Comparison of ENCODE assay signal across 14 cellular contexts in genomic region chr11:41612415-41612814, GRCh38.
DNase-seq lines count a peak whose midpoint lies in the region; ATAC-seq and TF ChIP-seq lines count a peak whose summit lies in the region.
"Had no signal": no experiment of that assay in that cellular context is flagged by ENCODE, and none has a peak within 500 bp of the region (broad histone marks: within the 10 kb centered on the region; RNA-seq: fewer than 3 reads in every experiment).

No MANE protein-coding gene starts in this region.

- H2AFZ ChIP-seq in osteoblast (ENCODE audit: low read length): no peak overlapping the region

- no peaks in the 10 kb centered on the region for H3K27me3 ChIP-seq in osteoblast (ENCODE audit: insufficient read depth, low read length)
- H3K27me3 ChIP-seq: BLaER1 treated with 17β-estradiol and CSF1 and Interleukin-3, amounts not matched to agents 10 nM and 100 nM; upper lobe of left lung had no signal

- H3K4me1 ChIP-seq in osteoblast (ENCODE audit: insufficient read depth, low read length): no peaks in the 10 kb centered on the region
- H3K4me1 ChIP-seq: BLaER1 treated with 17β-estradiol and CSF1 and Interleukin-3, amounts not matched to agents 10 nM and 100 nM; upper lobe of left lung had no signal

- H3K4me2 ChIP-seq in osteoblast (ENCODE audit: insufficient read depth, low read length): no peak overlapping the region
- H3K4me2 ChIP-seq: BLaER1 treated with 17β-estradiol and CSF1 and Interleukin-3, amounts not matched to agents 10 nM and 100 nM had no signal

- peaks cover under 1% of the 10 kb centered on the region for H3K9me3 ChIP-seq in osteoblast (ENCODE audit: low read depth, low read length)
- H3K9me3 ChIP-seq: upper lobe of left lung had no signal

- H3K79me2 ChIP-seq in osteoblast (ENCODE audit: insufficient read depth, low read length): no peaks in the 10 kb centered on the region

- no peak for ATAC-seq in GM21526 (IDR thresholded peaks at IDR 0.05; ENCODE audit: low FRiP score, unreplicated experiment)
- ATAC-seq: natural killer cell, sciatic nerve had no signal

- DNase-seq in LNCaP clone FGC (ENCODE audit: low read depth) (no peak), astrocyte of the spinal cord (ENCODE audit: low read depth, low spot score) (peak; percentile 3), kidney tubule cell (ENCODE audit: low spot score) (peak; percentile 1), osteoblast (ENCODE audit: insufficient read length, low spot score, missing footprints) (no peak), NCI-H2081 treated with DMSO at 0.1 percent for 48 hours (lab: John Stamatoyannopoulos, UW) (no peak), NCI-H1436 treated with DMSO at 0.1 percent for 48 hours (lab: John Stamatoyannopoulos, UW) (no peak)
- DNase-seq: IMR-90; natural killer cell; stimulated activated CD4-positive, alpha-beta T cell treated with anti-CD3 and anti-CD28 coated beads, Interleukin-4, amount 100 ng/mL, for 24 hours; upper lobe of left lung had no signal

- H4K20me1 ChIP-seq in osteoblast (ENCODE audit: insufficient read depth, low read length): no peaks in the 10 kb centered on the region
- H4K20me1 ChIP-seq: BLaER1 treated with 17β-estradiol and CSF1 and Interleukin-3, amounts not matched to agents 10 nM and 100 nM had no signal

- in situ Hi-C loops in astrocyte of the spinal cord (cut with HindIII; ENCODE audit: low sequenced_read_pairs): no loop called here

- no peak overlapping the region for H3K4me3 ChIP-seq in LNCaP clone FGC (ENCODE audit: low read depth, low read length)
- H3K4me3 ChIP-seq in astrocyte of the spinal cord (ENCODE audit: low read depth, low read length): no peak overlapping the region
- no peak overlapping the region for H3K4me3 ChIP-seq in osteoblast (ENCODE audit: insufficient read depth, low read length)
- H3K4me3 ChIP-seq: BLaER1 treated with 17β-estradiol and CSF1 and Interleukin-3, amounts not matched to agents 10 nM and 100 nM; upper lobe of left lung had no signal

- TF ChIP-seq CTCF in C4-2B (conservative IDR thresholded peaks at IDR 0.05) (peak; percentile 60), LNCaP clone FGC (IDR thresholded peaks at IDR 0.05; ENCODE audit: control insufficient read depth, extremely low read depth, insufficient read depth) (peak; percentile 42), astrocyte of the spinal cord (IDR thresholded peaks at IDR 0.05; ENCODE audit: low read depth, low read length) (peak; percentile 17), osteoblast (IDR thresholded peaks at IDR 0.05; ENCODE audit: extremely low read depth, low read depth, low read length) (no peak)

- H3K36me3 ChIP-seq in osteoblast (ENCODE audit: insufficient read depth, low read length): no peaks in the 10 kb centered on the region
- H3K36me3 ChIP-seq: BLaER1 treated with 17β-estradiol and CSF1 and Interleukin-3, amounts not matched to agents 10 nM and 100 nM; upper lobe of left lung had no signal

- H3K27ac ChIP-seq in C4-2B (no peak overlapping the region), osteoblast (ENCODE audit: low read depth, low read length) (no peak overlapping the region)
- H3K27ac ChIP-seq: BLaER1 treated with 17β-estradiol and CSF1 and Interleukin-3, amounts not matched to agents 10 nM and 100 nM; upper lobe of left lung had no signal

Comparison
In these comparisons a context has a peak if more than half of its experiments do, and no peak if none do; other contexts are left out.
1. DNase-seq: peak in astrocyte of the spinal cord (single experiment) and kidney tubule cell (single experiment); none in LNCaP clone FGC (single experiment), osteoblast (single experiment), NCI-H2081 treated with DMSO at 0.1 percent for 48 hours (single experiment) and NCI-H1436 treated with DMSO at 0.1 percent for 48 hours (single experiment).